ENCODE assay signal across 8 cellular contexts in genomic region chr1:39154553-39155361, GRCh38. TPM values are rescaled to one million over a fixed set of nuclear protein-coding genes. Genes with fewer than 3 reads are reported as not detected.
DNase-seq lines count a peak whose midpoint lies in the region; ATAC-seq, FAIRE-seq and TF ChIP-seq lines count a peak whose summit lies in the region.

No MANE protein-coding gene starts in this region.

- CTCF ChIA-PET in K562 (lab: Yijun Ruan, JAX; ENCODE audit: low intra/inter-chr PET ratio), result interaction anchor here (0.6 kb wide), 1 partner anchor 566 kb away, joined by 3 read pairs; no protein-coding TSS in a partner anchor

- peak overlapping the region; percentile 30; the same call in 1 of the 2 replicates for H3K4me2 ChIP-seq in K562 (ENCODE audit: insufficient read depth, low read length)

- in situ Hi-C loops in K562 (cut with MboI), result no loop called here

- no peak for FAIRE-seq in K562 (lab: Jason Lieb, UNC)

- H3K4me1 ChIP-seq in K562 (replicated peaks in 1 of 2; ENCODE audit: control insufficient read depth in 2 of 2, insufficient read depth in 2 of 2, low read length in 2 of 2), result peaks cover 3 to 39% of the 10 kb centered on the region in 2 experiments; a peak in 4 of 5 replicates

- H4K20me1 ChIP-seq in K562 (replicated peaks; ENCODE audit: control insufficient read depth, insufficient read depth, low read length), result no peaks in the 10 kb centered on the region

- peak overlapping the region in 1 of 2 experiments; percentile 46; a peak in 1 of 4 replicates for H3K9ac ChIP-seq in K562 (ENCODE audit: insufficient read depth in 1 of 2, low read depth in 2 of 2, low read length in 2 of 2)

- ATAC-seq in K562 (peak; percentile 21), GM18870 (IDR thresholded peaks at IDR 0.05; ENCODE audit: unreplicated experiment) (no peak), GM19023 (IDR thresholded peaks at IDR 0.05; ENCODE audit: unreplicated experiment) (no peak), GM19395 (IDR thresholded peaks at IDR 0.05; ENCODE audit: unreplicated experiment) (no peak)

- no peak for TF ChIP-seq RAD21 in K562 (CRISPR knock-in tag; conservative IDR thresholded peaks at IDR 0.05 in 1 of 2, IDR thresholded peaks at IDR 0.05 in 1 of 2)

- H3K27me3 Mint-ChIP-seq in type B pancreatic cell, result no peaks in the 10 kb centered on the region

- H3K9me3 Mint-ChIP-seq in type B pancreatic cell, result no peaks in the 10 kb centered on the region

- peaks cover 16% of the 10 kb centered on the region for H3K79me2 ChIP-seq in K562 (ENCODE audit: control insufficient read depth, insufficient read depth, low read length)

- peaks cover 62% of the 10 kb centered on the region for H3K4me1 Mint-ChIP-seq in type B pancreatic cell (ENCODE audit: unreplicated experiment)

- intact Hi-C loops in K562 (cut with micrococcal nuclease), result no loop called here

- no peak for TF ChIP-seq POLR2A in K562 (conservative IDR thresholded peaks at IDR 0.05)

- H3K4me3 Mint-ChIP-seq in type B pancreatic cell, result no peak overlapping the region

- 25% methylated on average over 5 of the region's 5 CpGs for WGBS in K562 (ENCODE audit: insufficient coverage, low coverage, missing lambda C conversion rate)

- H3K27ac Mint-ChIP-seq in type B pancreatic cell, result peak overlapping the region; percentile 53

- H2AFZ ChIP-seq in K562 (ENCODE audit: low read depth, low read length), result peak overlapping the region; percentile 14; the same call in 1 of the 2 replicates

- no peaks in the 10 kb centered on the region for H3K9me3 ChIP-seq in K562 (replicated peaks; ENCODE audit: control insufficient read depth, insufficient read depth, low read depth, low read length)

- no peaks in the 10 kb centered on the region for H3K36me3 ChIP-seq in K562 (ENCODE audit: control insufficient read depth, insufficient read depth, low read length)

- H3K4me3 ChIP-seq in K562, result no peak overlapping the region

- peak; percentile 35 for DNase-seq in NCI-H82 (lab: John Stamatoyannopoulos, UW)
- DNase-seq in NCI-H82 treated with DMSO at 0.1 percent for 48 hours (lab: John Stamatoyannopoulos, UW; ENCODE audit: unreplicated experiment), result no peak
- peak in 2 of 4 experiments; percentile 41 to 49 for DNase-seq in K562 (ENCODE audit: extremely low read depth in 1 of 4, low spot score in 3 of 4)
- DNase-seq in kidney glomerular epithelial cell (lab: John Stamatoyannopoulos, UW), result peak; percentile 84
- DNase-seq in type B pancreatic cell (ENCODE audit: extremely low spot score, unreplicated experiment), result no peak

- POLR2A ChIA-PET in K562 (lab: Yijun Ruan, JAX), result interaction anchor here (1.4 to 2.1 kb wide), 3 partner anchors 10 to 16 kb away, joined by 3 to 7 read pairs (median 5); no protein-coding TSS in a partner anchor

- no peak for TF ChIP-seq EP300 in K562 (IDR thresholded peaks at IDR 0.05; ENCODE audit: low read length)

- TF ChIP-seq CTCF in K562 (IDR thresholded peaks at IDR 0.05 in 2 of 3, conservative IDR thresholded peaks at IDR 0.05 in 1 of 3; ENCODE audit: insufficient read depth in 2 of 3, low read depth in 1 of 3, low read length in 3 of 3) (no peak), type B pancreatic cell (conservative IDR thresholded peaks at IDR 0.05) (no peak)

- H3K9me1 ChIP-seq in K562 (ENCODE audit: control insufficient read depth, insufficient read depth, low read length), result no peaks in the 10 kb centered on the region

- no TSS peak for BruUV-seq in K562 (replicated peaks; lab: Mats Ljungman, UMichigan)

- no peaks in the 10 kb centered on the region for H3K27me3 ChIP-seq in K562 (ENCODE audit: control insufficient read depth in 2 of 2, insufficient read depth in 2 of 2, low read length in 2 of 2)

- no peak overlapping the region for H3K27ac ChIP-seq in K562 (ENCODE audit: extremely low read depth, low read depth, low read length)

- peaks cover 8% of the 10 kb centered on the region for H3K36me3 Mint-ChIP-seq in type B pancreatic cell

TF ChIP-seq in K562, 482 proteins besides CTCF, POLR2A, EP300 and RAD21 (continues in another document):
- TF ChIP-seq SMAD4 (CRISPR knock-in tag; conservative IDR thresholded peaks at IDR 0.05) (peak; percentile 47; the same call in 1 of the 2 replicates), CXXC5 (CRISPR knock-in tag; IDR thresholded peaks at IDR 0.05) (0 out of 2 replicates have a peak, but pooled peaks have one; percentile 19), PCBP2 (IDR thresholded peaks at IDR 0.05; ENCODE audit: low read depth, low read length, poor library complexity, severe bottlenecking) (no peak), DPF2 (IDR thresholded peaks at IDR 0.05) (peak; percentile 74), CTBP1 (IDR thresholded peaks at IDR 0.05; ENCODE audit: borderline replicate concordance) (peak; percentile 41), SMARCE1 (IDR thresholded peaks at IDR 0.05) (peak; percentile 66; the same call in 1 of the 2 replicates), ATF3 (IDR thresholded peaks at IDR 0.05) (peak; percentile 41; the same call in 1 of the 2 replicates), ATF3 (CRISPR knock-in tag; conservative IDR thresholded peaks at IDR 0.05) (no peak), TBP (optimal IDR thresholded peaks at IDR 0.05; ENCODE audit: low read depth, low read length) (no peak), JUND (IDR thresholded peaks at IDR 0.05; ENCODE audit: borderline replicate concordance, low read depth, low read length) (peak; percentile 65; the same call in 1 of the 2 replicates), JUND (tag; IDR thresholded peaks at IDR 0.05; ENCODE audit: borderline replicate concordance, low read depth, low read length) (no peak; the same call in 2 of the 3 replicates), BACH1 (tag; IDR thresholded peaks at IDR 0.05) (0 out of 2 replicates have a peak, but pooled peaks have one; percentile 28), ILK (tag; IDR thresholded peaks at IDR 0.05; ENCODE audit: borderline replicate concordance, low read depth) (no peak), ZNF316 (IDR thresholded peaks at IDR 0.05) (peak; percentile 90), SMARCA4 (IDR thresholded peaks at IDR 0.05) (peak; percentile 54), NRF1 (conservative IDR thresholded peaks at IDR 0.05 in 1 of 2, IDR thresholded peaks at IDR 0.05 in 1 of 2) (0 out of 4 replicates have a peak, but pooled peaks of 1 of the 2 experiments have one; percentile 24)

RNA-seq across cellular contexts. Expression of gene MACF1, which starts 49.7 kb away (rescaled TPM):
- 567 and 1,155 TPM in 2 replicates for total RNA-seq in K562 (2011; cell fraction: chromatin; rRNA removed; ENCODE audit: low replicate concordance)
- 256 and 329 TPM in 2 replicates for total RNA-seq in K562 (2011; cell fraction: nucleolus; rRNA removed)
- total RNA-seq in K562 (2011; cell fraction: nucleoplasm; rRNA removed), result 400 and 459 TPM in 2 replicates
- total RNA-seq in K562 (2014; rRNA removed), result 147 and 152 TPM in 2 replicates
- total RNA-seq in K562 (2014; rRNA removed; fragmentation: Illumina TruSeq; extraction: Trizol), result 149 and 159 TPM in 2 replicates
- 223 and 232 TPM in 2 replicates for total RNA-seq in K562 (2015; rRNA removed; fragmentation: Illumina TruSeq; extraction: Trizol)
- 175 and 200 TPM in 2 replicates for total RNA-seq in K562 (2021)
- 71.6 and 72.1 TPM in 2 replicates for polyA plus RNA-seq in K562 (2011; rRNA removed)
- polyA plus RNA-seq in K562 (2011; cell fraction: cytosol; rRNA removed), result 35.7 and 47.7 TPM in 2 replicates
- 255 and 292 TPM in 2 replicates for polyA plus RNA-seq in K562 (2011; cell fraction: nucleus; rRNA removed)
- polyA plus RNA-seq in K562 (2012), result 97.8 and 152 TPM in 2 replicates
- 99.7 and 112 TPM in 2 replicates for polyA plus RNA-seq in K562 (2014; fragmentation: Illumina TruSeq; extraction: Trizol)
- 10 to 100 TPM; 13.2 to 21.2 TPM for polyA plus RNA-seq in K562 (2014; fragmentation: Nextera tagmentation; extraction: Ambion mirVana)
- polyA plus RNA-seq in K562 (2014; rRNA removed), result 86.1 and 96.3 TPM in 2 replicates
- polyA minus RNA-seq in K562 (2011; rRNA and poly(A)+ RNA removed), result 480 TPM in 2 replicates
- 137 and 164 TPM in 2 replicates for polyA minus RNA-seq in K562 (2011; cell fraction: cytosol; rRNA and poly(A)+ RNA removed)
- polyA minus RNA-seq in K562 (2011; cell fraction: nucleus; rRNA and poly(A)+ RNA removed), result 348 and 753 TPM in 2 replicates
- 160 and 201 TPM in 2 replicates for total RNA-seq in type B pancreatic cell (ENCODE audit: low replicate concordance)

Comparison
In these comparisons a context has a peak if more than half of its experiments do, and no peak if none do; other contexts are left out.
1. DNase-seq: peak in NCI-H82 (single experiment) and kidney glomerular epithelial cell (single experiment); none in NCI-H82 treated with DMSO at 0.1 percent for 48 hours (single experiment) and type B pancreatic cell (single experiment).